35 cellular contexts compared by ENCODE assay signal in the genomic region with DNA sequence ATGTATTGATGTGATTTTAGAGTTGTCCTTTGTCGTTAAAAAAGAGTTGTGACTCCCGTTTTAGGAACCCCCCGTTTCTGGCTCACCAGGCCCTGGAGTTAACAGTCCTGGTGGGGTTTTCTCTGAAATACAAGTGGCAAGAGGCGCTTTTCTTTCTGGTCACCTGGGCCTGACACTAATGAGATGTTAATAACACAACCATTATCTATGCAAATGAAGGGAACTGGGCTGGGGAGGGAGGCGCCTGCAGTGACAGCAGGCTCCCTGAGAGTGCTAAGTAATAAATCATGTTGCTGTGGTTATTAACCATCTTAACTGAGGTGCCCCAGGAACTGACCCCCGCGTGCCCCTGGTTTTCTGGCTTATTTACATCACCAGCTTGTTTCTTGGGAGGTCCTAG.
"Had no signal": no experiment of that assay in that cellular context is flagged by ENCODE, and none has a peak within 500 bp of the region (broad histone marks: within the 10 kb centered on the region; RNA-seq: fewer than 3 reads in every experiment).

No MANE protein-coding gene starts in this region.

- H3K9me3 Mint-ChIP-seq: activated CD4-positive, alpha-beta memory T cell treated with anti-CD3 and anti-CD28 coated beads for 36 hours; activated naive CD4-positive, alpha-beta T cell treated with anti-CD3 and anti-CD28 coated beads for 36 hours; activated T-helper 1 cell treated with anti-CD3 and anti-CD28 coated beads, Interleukin-12 subunit alpha, Interleukin-12 subunit beta, Interleukin-2, Interleukin-4 antibody, amounts not matched to agents 30 ng/mL and 10 ng/mL and 1 ng/mL, durations not matched to agents 14 hours and 24 hours and 36 hours; T-helper 1 cell treated with Interleukin-12 subunit alpha and Interleukin-12 subunit beta and Interleukin-4 antibody, amounts not matched to agents 30 μg/mL and 1 μg/mL, for 36 hours had no signal

- H3K4me2 ChIP-seq: KMS-11, SK-N-SH had no signal

- ATAC-seq: activated naive CD4-positive, alpha-beta T cell treated with anti-CD3 and anti-CD28 coated beads, Interleukin-2, amount 50 U/mL, for 72 hours; activated T-cell treated with anti-CD3 and anti-CD28 coated beads, Interleukin-2, amount 50 U/mL, for 4 hours; body of pancreas; PC-3 had no signal

- FAIRE-seq: astrocyte, TTC549 had no signal

- H3K27me3 Mint-ChIP-seq: activated CD4-positive, alpha-beta memory T cell treated with anti-CD3 and anti-CD28 coated beads for 36 hours had no signal

- H3K27ac Mint-ChIP-seq: activated CD4-positive, alpha-beta memory T cell treated with anti-CD3 and anti-CD28 coated beads for 36 hours; activated naive CD4-positive, alpha-beta T cell treated with anti-CD3 and anti-CD28 coated beads for 36 hours; activated naive CD4-positive, alpha-beta T cell treated with anti-CD3 and anti-CD28 coated beads, Interleukin-2, amount 50 U/mL, for 72 hours; activated T-helper 1 cell treated with anti-CD3 and anti-CD28 coated beads, Interleukin-12 subunit alpha, Interleukin-12 subunit beta, Interleukin-2, Interleukin-4 antibody, amounts not matched to agents 30 ng/mL and 10 ng/mL and 1 ng/mL, durations not matched to agents 14 hours and 24 hours and 36 hours; T-helper 1 cell treated with Interleukin-12 subunit alpha and Interleukin-12 subunit beta and Interleukin-4 antibody, amounts not matched to agents 30 μg/mL and 1 μg/mL, for 36 hours; T-helper 2 cell treated with Interferon-gamma antibody and Interleukin-4, amounts not matched to agents 5 μg/mL and 100 μg/mL, for 36 hours had no signal

- H3K27me3 ChIP-seq: adrenal gland, body of pancreas, breast epithelium, Peyer's patch, SJSA1 had no signal

- H3K9me2 ChIP-seq: SK-N-SH had no signal

- H3K36me3 Mint-ChIP-seq: activated CD4-positive, alpha-beta memory T cell treated with anti-CD3 and anti-CD28 coated beads for 36 hours; activated naive CD4-positive, alpha-beta T cell treated with anti-CD3 and anti-CD28 coated beads, Interleukin-2, amount 50 U/mL, for 72 hours had no signal

- H3K4me3 ChIP-seq: adrenal gland, body of pancreas, breast epithelium, Peyer's patch, SJSA1 had no signal

- H3K4me3 Mint-ChIP-seq: activated CD4-positive, alpha-beta memory T cell treated with anti-CD3 and anti-CD28 coated beads for 36 hours; activated naive CD4-positive, alpha-beta T cell treated with anti-CD3 and anti-CD28 coated beads for 36 hours; activated T-cell treated with anti-CD3 and anti-CD28 coated beads, Interleukin-2, amount 50 U/mL, for 4 hours; activated T-helper 1 cell treated with anti-CD3 and anti-CD28 coated beads, Interleukin-12 subunit alpha, Interleukin-12 subunit beta, Interleukin-2, Interleukin-4 antibody, amounts not matched to agents 30 ng/mL and 10 ng/mL and 1 ng/mL, durations not matched to agents 14 hours and 24 hours and 36 hours; T-helper 1 cell treated with Interleukin-12 subunit alpha and Interleukin-12 subunit beta and Interleukin-4 antibody, amounts not matched to agents 30 μg/mL and 1 μg/mL, for 36 hours; T-helper 2 cell treated with Interferon-gamma antibody and Interleukin-4, amounts not matched to agents 5 μg/mL and 100 μg/mL, for 36 hours had no signal

- H3K36me3 ChIP-seq: adrenal gland, breast epithelium, Peyer's patch, SJSA1 had no signal

- H3K27ac ChIP-seq: adrenal gland, body of pancreas, breast epithelium, KMS-11, Peyer's patch, SJSA1 had no signal

- H3K4me1 ChIP-seq: body of pancreas, breast epithelium, Peyer's patch, SJSA1 had no signal

- H3K9me3 ChIP-seq: adrenal gland, body of pancreas, Peyer's patch, SJSA1, SK-N-SH had no signal

- H3K9ac ChIP-seq: KMS-11, SK-N-SH had no signal

- DNase-seq: activated CD4-positive, alpha-beta memory T cell treated with anti-CD3 and anti-CD28 coated beads for 36 hours; activated CD4-positive, alpha-beta T cell treated with anti-CD3 and anti-CD28 coated beads for 4 hours; activated CD4-positive, alpha-beta T cell treated with anti-CD3 and anti-CD28 coated beads, Interleukin-2, amount 50 U/mL, for 1 hour; activated CD4-positive, CD25-positive, alpha-beta regulatory T cell treated with anti-CD3 and anti-CD28 coated beads, Interleukin-2, amount 50 U/mL, for 72 hours; activated CD8-positive, alpha-beta memory T cell treated with anti-CD3 and anti-CD28 coated beads, Interleukin-2, amount 50 U/mL, for 4 hours; activated gamma-delta T cell treated with Interleukin-2 at 50 U/mL for 16 hours; activated naive CD4-positive, alpha-beta T cell treated with anti-CD3 and anti-CD28 coated beads for 36 hours; activated T-cell treated with anti-CD3 and anti-CD28 coated beads for 4 hours; activated T-cell treated with anti-CD3 and anti-CD28 coated beads, Interleukin-2, amount 50 U/mL, for 4 hours; adrenal gland; body of pancreas; NCI-H1105; NCI-H1417 treated with DMSO at 0.1 percent for 48 hours; NCI-H187 treated with DMSO at 0.1 percent for 48 hours; NCI-H2081; NCI-H2171 treated with DMSO at 0.1 percent for 48 hours; NCI-H226; NCI-H446 treated with DMSO at 0.1 percent for 48 hours; NCI-H524; NCI-H774; NK-92 treated with Interleukin-12 subunit alpha and Interleukin-12 subunit beta, amount 100 ng/mL, for 24 hours; PC-3; Peyer's patch; RPMI8226; SHP77 treated with DMSO at 0.1 percent for 48 hours; SK-N-SH had no signal
